In genomic region chr1:58104960-58105359, GRCh38 we compare ENCODE assay signal across 11 cellular contexts.
DNase-seq lines count a peak whose midpoint lies in the region; ATAC-seq and TF ChIP-seq lines count a peak whose summit lies in the region.
"Had no signal": no experiment of that assay in that cellular context is flagged by ENCODE, and none has a peak within 500 bp of the region (broad histone marks: within the 10 kb centered on the region; RNA-seq: fewer than 3 reads in every experiment).

No MANE protein-coding gene starts in this region.

- H3K27ac Mint-ChIP-seq in activated B cell treated with CpG ODN at 0.5 μM for 24 hours, result no peak overlapping the region

- POLR2A ChIA-PET in activated B cell treated with CpG ODN at 0.5 μM for 24 hours (lab: Charles Lee), result no interaction called here

- ATAC-seq in GM18861 (IDR thresholded peaks at IDR 0.05; ENCODE audit: unreplicated experiment) (peak; percentile 96), GM21576 (IDR thresholded peaks at IDR 0.05; ENCODE audit: unreplicated experiment) (peak; percentile 49), HG03159 (IDR thresholded peaks at IDR 0.05; ENCODE audit: unreplicated experiment) (peak; percentile 85), activated B cell treated with CpG ODN at 0.5 μM for 24 hours (ENCODE audit: low read depth) (peak; percentile 49)

- TF ChIP-seq CTCF in activated B cell treated with CpG ODN at 0.5 μM for 24 hours (IDR thresholded peaks at IDR 0.05), result no peak

- H3K4me3 Mint-ChIP-seq in activated B cell treated with CpG ODN at 0.5 μM for 24 hours, result no peak overlapping the region

- CTCF ChIA-PET in activated B cell treated with CpG ODN at 0.5 μM for 24 hours (lab: Charles Lee), result no interaction called here

- no peaks in the 10 kb centered on the region for H3K9me3 Mint-ChIP-seq in activated B cell treated with CpG ODN at 0.5 μM for 24 hours

- H3K4me1 Mint-ChIP-seq in activated B cell treated with CpG ODN at 0.5 μM for 24 hours, result peaks cover 3% of the 10 kb centered on the region

- no peaks in the 10 kb centered on the region for H3K36me3 Mint-ChIP-seq in activated B cell treated with CpG ODN at 0.5 μM for 24 hours (ENCODE audit: low read depth)

- DNase-seq in activated B cell treated with CpG ODN at 0.5 μM for 24 hours (no peak), HPDE6-E6E7 (ENCODE audit: extremely low spot score) (no peak), ureter (ENCODE audit: low spot score) (no peak), activated gamma-delta T cell treated with Interleukin-2 at 50 U/mL for 16 hours (no peak)
- no peak for DNase-seq in activated CD8-positive, alpha-beta memory T cell treated with anti-CD3 and anti-CD28 coated beads for 24 hours
- DNase-seq: erythroblast, NCI-H2081, substantia nigra had no signal

- H3K27me3 Mint-ChIP-seq in activated B cell treated with CpG ODN at 0.5 μM for 24 hours, result no peaks in the 10 kb centered on the region

- intact Hi-C loops in activated B cell treated with CpG ODN at 0.5 μM for 24 hours (cut with micrococcal nuclease), result no loop called here
